Comparison of ENCODE assay signal across 8 cellular contexts in genomic region chr4:153114771-153115321, GRCh38.
A peak's percentile ranks its signal among the peaks of the same experiment; 100 is the strongest.
DNase-seq lines count a peak whose midpoint lies in the region; ATAC-seq lines count a peak whose summit lies in the region.

No MANE protein-coding gene starts in this region.

- H3K4me1 ChIP-seq in GM23248 (ENCODE audit: insufficient read depth), result peaks cover 20% of the 10 kb centered on the region

- no peak overlapping the region for H3K4me3 ChIP-seq in GM23248

- no peaks in the 10 kb centered on the region for H3K27me3 ChIP-seq in GM23248 (replicated peaks; ENCODE audit: insufficient read depth)

- no peaks in the 10 kb centered on the region for H3K9me2 ChIP-seq in GM23248 (ENCODE audit: insufficient read depth)

- no peaks in the 10 kb centered on the region for H4K20me1 ChIP-seq in GM23248 (ENCODE audit: insufficient read depth)

- peak overlapping the region; percentile 83 for H2AFZ ChIP-seq in GM23248

- H3K36me3 ChIP-seq in GM23248 (ENCODE audit: low read depth), result no peaks in the 10 kb centered on the region

- ATAC-seq in HG03039 (IDR thresholded peaks at IDR 0.05; ENCODE audit: unreplicated experiment) (no peak), HG03095 (IDR thresholded peaks at IDR 0.05; ENCODE audit: unreplicated experiment) (no peak)

- H3F3A ChIP-seq in GM23248 (ENCODE audit: insufficient read depth), result peaks cover 19% of the 10 kb centered on the region; the same call in 1 of the 2 replicates

- DNase-seq in GM23248, result peak; percentile 89
- DNase-seq in activated CD4-positive, alpha-beta T cell treated with anti-CD3 and anti-CD28 coated beads for 24 hours (ENCODE audit: low read depth in 2 of 2), result peak; percentile 12 to 29
- DNase-seq in dedifferentiated amniotic fluid mesenchymal stem cell (ENCODE audit: extremely low spot score), result peak; percentile 29
- DNase-seq in stimulated activated CD4-positive, alpha-beta T cell treated with anti-CD3 and anti-CD28 coated beads, Interleukin-15, amount 100 ng/mL, for 24 hours, result peak; percentile 66
- no peak for DNase-seq in ACHN
- DNase-seq in DMS153 (lab: John Stamatoyannopoulos, UW), result no peak

- peak overlapping the region; percentile 92 for H3K4me2 ChIP-seq in GM23248 (ENCODE audit: unreplicated experiment)

- H3K9ac ChIP-seq in GM23248, result peak overlapping the region; percentile 73

- in situ Hi-C loops in GM23248 (cut with MboI), result no loop called here
- in situ Hi-C loops in ACHN (cut with HindIII; ENCODE audit: low pct_ligation_motif_present, low pct_unique_long_range_greater_than_20kb, low sequenced_read_pairs), result no loop called here

- no peaks in the 10 kb centered on the region for H3K9me3 ChIP-seq in GM23248 (ENCODE audit: low read depth)

- WGBS in GM23248 (ENCODE audit: low coverage in 1 of 2, low lambda C conversion rate in 2 of 2, missing lambda C conversion rate in 2 of 2), 2 experiments, result 43 to 52% methylated on average over 11 of the region's 11 CpGs

- peak overlapping the region; percentile 71 for H3K27ac ChIP-seq in GM23248

- H3K79me2 ChIP-seq in GM23248 (ENCODE audit: insufficient read depth), result no peaks in the 10 kb centered on the region

Comparison
In these comparisons a context has a peak if more than half of its experiments do, and no peak if none do; other contexts are left out.
1. DNase-seq: peak in GM23248 (single experiment), activated CD4-positive, alpha-beta T cell treated with anti-CD3 and anti-CD28 coated beads for 24 hours (2 of 2), dedifferentiated amniotic fluid mesenchymal stem cell (single experiment) and stimulated activated CD4-positive, alpha-beta T cell treated with anti-CD3 and anti-CD28 coated beads, Interleukin-15, amount 100 ng/mL, for 24 hours (single experiment); none in ACHN (single experiment) and DMS153 (single experiment).